In the genomic region with DNA sequence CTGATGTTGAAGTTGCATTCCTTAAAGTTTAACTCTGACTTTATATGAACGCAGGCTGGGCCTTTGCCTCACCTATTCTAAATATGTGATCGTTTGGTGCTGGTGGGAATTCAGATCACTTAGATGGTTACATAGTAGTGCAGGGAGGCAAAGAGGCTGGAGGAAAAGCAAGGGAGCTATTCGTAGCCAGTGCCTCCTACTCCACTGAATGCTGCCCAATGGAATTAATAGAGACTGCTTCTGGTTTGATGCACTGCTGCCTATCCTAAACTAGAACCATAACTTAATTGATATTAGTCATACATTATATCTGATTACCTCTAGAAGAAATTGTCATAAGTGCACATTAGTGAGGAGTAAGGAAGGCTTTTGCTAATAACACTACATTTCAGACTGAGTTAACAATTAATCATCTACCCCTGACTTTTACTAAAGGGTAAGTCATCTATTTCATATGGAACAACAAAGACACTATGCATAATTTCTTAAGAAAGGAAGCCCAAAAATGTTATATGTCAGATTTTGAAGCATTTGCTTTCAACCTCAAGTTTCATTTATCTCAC, we compare ENCODE assay signal across 6 cellular contexts.
"Had no signal": no experiment of that assay in that cellular context is flagged by ENCODE, and none has a peak within 500 bp of the region (broad histone marks: within the 10 kb centered on the region; RNA-seq: fewer than 3 reads in every experiment).

No MANE protein-coding gene starts in this region.

- ATAC-seq: HepG2, K562 had no signal

- H3K27ac ChIP-seq: HL-60 had no signal

- H3K4me3 ChIP-seq: K562 had no signal

- DNase-seq: IMR-90, KBM-7, KG1 had no signal
